ENCODE assay signal across 8 cellular contexts in the genomic region with DNA sequence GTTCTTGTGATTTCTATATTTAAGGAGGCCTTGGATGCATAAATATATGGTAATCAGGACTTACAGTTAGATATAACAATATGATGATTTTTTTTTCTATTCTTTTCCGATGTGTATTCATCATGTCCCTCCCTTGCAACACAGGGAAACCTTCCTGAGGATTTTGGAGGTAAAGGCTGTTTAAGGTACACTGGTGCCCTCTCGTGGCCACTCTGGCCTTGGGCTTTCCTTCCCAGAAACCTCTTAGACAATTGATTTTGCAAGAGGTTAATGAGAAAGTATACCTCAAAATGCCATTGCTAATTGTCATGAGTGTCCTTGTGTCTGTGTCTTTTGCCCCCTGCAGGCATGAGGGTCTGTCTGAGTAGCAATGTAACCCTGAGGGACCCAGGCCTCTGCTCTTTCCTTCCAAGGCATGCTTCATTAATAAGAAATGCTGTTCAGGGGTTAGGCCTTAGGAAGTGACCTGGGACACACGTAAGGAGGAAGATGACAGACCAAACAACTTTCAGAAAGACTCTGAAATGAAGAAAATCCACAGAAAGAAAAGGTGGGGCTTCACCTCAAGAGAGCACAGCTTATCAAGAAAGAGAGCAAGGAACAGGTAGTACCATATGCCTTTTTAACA.
DNase-seq lines count a peak whose midpoint lies in the region; ATAC-seq, FAIRE-seq and TF ChIP-seq lines count a peak whose summit lies in the region.

No MANE protein-coding gene starts in this region.

- H3K4me3 Mint-ChIP-seq in natural killer cell: no peak overlapping the region
- H3K4me3 Mint-ChIP-seq in natural killer cell treated with Interleukin-12 subunit alpha and Interleukin-12 subunit beta and Interleukin-15 and Interleukin-18, amount 100 ng/mL, for 72 hours: no peak overlapping the region

- H3K9me1 ChIP-seq in keratinocyte (ENCODE audit: control insufficient read depth, extremely low read depth, insufficient read depth, low read length): no peaks in the 10 kb centered on the region

- TF ChIP-seq CTCF in natural killer cell (IDR thresholded peaks at IDR 0.05): peak; percentile 36
- TF ChIP-seq CTCF in breast epithelium (IDR thresholded peaks at IDR 0.05): peak; percentile 23 to 70 (median 64)
- peak; percentile 83 to 87 (median 85) for TF ChIP-seq CTCF in keratinocyte (optimal IDR thresholded peaks at IDR 0.05 in 1 of 3, IDR thresholded peaks at IDR 0.05 in 1 of 3, conservative IDR thresholded peaks at IDR 0.05 in 1 of 3; ENCODE audit: extremely low read depth in 1 of 3, insufficient read depth in 2 of 3, low read length in 3 of 3)

- H3K36me3 ChIP-seq in SK-N-MC (ENCODE audit: insufficient read depth, low read length) (no peaks in the 10 kb centered on the region), breast epithelium (no peaks in the 10 kb centered on the region), keratinocyte (ENCODE audit: control insufficient read depth in 2 of 2, extremely low read depth in 1 of 2, insufficient read depth in 2 of 2, low read length in 2 of 2) (no peaks in the 10 kb centered on the region)

- no peak overlapping the region for H3K9ac ChIP-seq in SK-N-MC (ENCODE audit: insufficient read length)
- no peak overlapping the region for H3K9ac ChIP-seq in keratinocyte (ENCODE audit: control insufficient read depth, extremely low read depth, insufficient read depth, low read length)

- no peak overlapping the region for H2AFZ ChIP-seq in keratinocyte (ENCODE audit: control insufficient read depth, low read length)

- H4K20me1 ChIP-seq in keratinocyte (ENCODE audit: control insufficient read depth, extremely low read depth, insufficient read depth, low read length): no peaks in the 10 kb centered on the region

- H3K4me3 ChIP-seq in SK-N-MC (no peak overlapping the region), breast epithelium (no peak overlapping the region), keratinocyte (ENCODE audit: control insufficient read depth in 2 of 3, extremely low read depth in 1 of 3, insufficient read depth in 2 of 3, low read depth in 1 of 3, low read length in 3 of 3) (no peak overlapping the region)

- dilution Hi-C loops in keratinocyte (cut with MboI; ENCODE audit: extremely low pct_ligation_motif_present, low sequenced_read_pairs): loop anchor here (25.0 kb wide), 1 partner anchor 158 kb away; no protein-coding TSS in a partner anchor

- no peaks in the 10 kb centered on the region for H3K4me1 Mint-ChIP-seq in natural killer cell
- H3K4me1 Mint-ChIP-seq in natural killer cell treated with Interleukin-12 subunit alpha and Interleukin-12 subunit beta and Interleukin-15 and Interleukin-18, amount 100 ng/mL, for 72 hours (ENCODE audit: low read depth in 2 of 2): no peaks in the 10 kb centered on the region

- H3K9me3 Mint-ChIP-seq in natural killer cell: no peaks in the 10 kb centered on the region
- H3K9me3 Mint-ChIP-seq in natural killer cell treated with Interleukin-12 subunit alpha and Interleukin-12 subunit beta and Interleukin-15 and Interleukin-18, amount 100 ng/mL, for 72 hours: no peaks in the 10 kb centered on the region

- DNase-seq in natural killer cell (no peak), NCI-H1105 (lab: John Stamatoyannopoulos, UW) (peak; percentile 90), SK-N-MC (ENCODE audit: low read depth, low spot score) (peak; percentile 71), breast epithelium (ENCODE audit: low spot score in 2 of 2) (peak; percentile 48 to 75), keratinocyte (ENCODE audit: low read depth, low spot score) (peak; percentile 60)
- DNase-seq in natural killer cell treated with Interleukin-12 subunit alpha and Interleukin-12 subunit beta and Interleukin-15 and Interleukin-18, amount 100 ng/mL, for 72 hours (ENCODE audit: low spot score): no peak
- DNase-seq in stimulated activated CD4-positive, alpha-beta T cell treated with anti-CD3 and anti-CD28 coated beads, Interleukin-1b, Interleukin-23, amount 100 ng/mL, for 48 hours: peak; percentile 23

- no peaks in the 10 kb centered on the region for H3K9me3 ChIP-seq in SK-N-MC (ENCODE audit: low read depth, low read length)
- H3K9me3 ChIP-seq in breast epithelium: no peaks in the 10 kb centered on the region
- H3K9me3 ChIP-seq in keratinocyte (ENCODE audit: control insufficient read depth, low read depth, low read length): no peaks in the 10 kb centered on the region

- no peaks in the 10 kb centered on the region for H3K36me3 Mint-ChIP-seq in natural killer cell
- no peaks in the 10 kb centered on the region for H3K36me3 Mint-ChIP-seq in natural killer cell treated with Interleukin-12 subunit alpha and Interleukin-12 subunit beta and Interleukin-15 and Interleukin-18, amount 100 ng/mL, for 72 hours

- H3K79me2 ChIP-seq in keratinocyte (ENCODE audit: control insufficient read depth, insufficient read depth, low read length): no peaks in the 10 kb centered on the region

- H3K4me2 ChIP-seq in keratinocyte (ENCODE audit: control insufficient read depth, extremely low read depth, insufficient read depth, low read depth, low read length): no peak overlapping the region

- no peak overlapping the region for H3K27ac ChIP-seq in SK-N-MC
- no peak overlapping the region for H3K27ac ChIP-seq in breast epithelium
- H3K27ac ChIP-seq in keratinocyte (ENCODE audit: control insufficient read depth, insufficient read depth, low read length): no peak overlapping the region

- intact Hi-C loops in natural killer cell (cut with micrococcal nuclease): loop anchor here (10.0 kb wide), 1 partner anchor 1100 kb away; the partner anchor contains the start of gene EPHB1
- intact Hi-C loops in breast epithelium (cut with DNase I; ENCODE audit: low total_unique reads): no loop called here

- peak; percentile 83 for FAIRE-seq in keratinocyte (lab: Jason Lieb, UNC)

- H3K27me3 ChIP-seq in breast epithelium: no peaks in the 10 kb centered on the region
- H3K27me3 ChIP-seq in keratinocyte (ENCODE audit: control insufficient read depth, extremely low read depth, insufficient read depth, low read length): no peaks in the 10 kb centered on the region

- peaks cover 5% of the 10 kb centered on the region in 2 donors for H3K27me3 Mint-ChIP-seq in natural killer cell (ENCODE audit: low read depth in 2 of 2)
- H3K27me3 Mint-ChIP-seq in natural killer cell treated with Interleukin-12 subunit alpha and Interleukin-12 subunit beta and Interleukin-15 and Interleukin-18, amount 100 ng/mL, for 72 hours: peaks cover 7 to 11% of the 10 kb centered on the region in 2 donors

- H3K27ac Mint-ChIP-seq in natural killer cell: no peak overlapping the region
- H3K27ac Mint-ChIP-seq in natural killer cell treated with Interleukin-12 subunit alpha and Interleukin-12 subunit beta and Interleukin-15 and Interleukin-18, amount 100 ng/mL, for 72 hours: no peak overlapping the region

- TF ChIP-seq POLR2A in breast epithelium (IDR thresholded peaks at IDR 0.05): no peak

- H3K4me1 ChIP-seq in breast epithelium: no peaks in the 10 kb centered on the region
- H3K4me1 ChIP-seq in keratinocyte (ENCODE audit: control insufficient read depth, extremely low read depth, insufficient read depth, low read length): peaks cover 13% of the 10 kb centered on the region

- no peak for ATAC-seq in natural killer cell
- no peak for ATAC-seq in natural killer cell treated with Interleukin-12 subunit alpha and Interleukin-12 subunit beta and Interleukin-15 and Interleukin-18, amount 100 ng/mL, for 72 hours
- no peak for ATAC-seq in HG02970 (IDR thresholded peaks at IDR 0.05; ENCODE audit: low FRiP score, unreplicated experiment)

Comparison
In these comparisons a context has a peak if more than half of its experiments do, and no peak if none do; other contexts are left out.
1. DNase-seq: peak in NCI-H1105 (single experiment), SK-N-MC (single experiment), breast epithelium (2 of 2), keratinocyte (single experiment) and stimulated activated CD4-positive, alpha-beta T cell treated with anti-CD3 and anti-CD28 coated beads, Interleukin-1b, Interleukin-23, amount 100 ng/mL, for 48 hours (single experiment); none in natural killer cell (single experiment) and natural killer cell treated with Interleukin-12 subunit alpha and Interleukin-12 subunit beta and Interleukin-15 and Interleukin-18, amount 100 ng/mL, for 72 hours (single experiment).
2. Peak in every context shown above with its lines, with median percentiles within 50 percentile points of each other: CTCF ChIP-seq.